In genomic region chr3:112364291-112364690, GRCh38 we compare ENCODE assay signal across 13 cellular contexts. TPM values are rescaled to one million over a fixed set of nuclear protein-coding genes. Genes with fewer than 3 reads are reported as not detected.
DNase-seq lines count a peak whose midpoint lies in the region; ATAC-seq and TF ChIP-seq lines count a peak whose summit lies in the region.
"Had no signal": no experiment of that assay in that cellular context is flagged by ENCODE, and none has a peak within 500 bp of the region (broad histone marks: within the 10 kb centered on the region; RNA-seq: fewer than 3 reads in every experiment).

No MANE protein-coding gene starts in this region.

- H3K9me3 Mint-ChIP-seq in natural killer cell treated with Interleukin-12 subunit alpha and Interleukin-12 subunit beta and Interleukin-15 and Interleukin-18, amount 100 ng/mL, for 72 hours: no peaks in the 10 kb centered on the region
- H3K9me3 Mint-ChIP-seq in natural killer cell: no peaks in the 10 kb centered on the region
- no peaks in the 10 kb centered on the region for H3K9me3 Mint-ChIP-seq in activated CD8-positive, alpha-beta T cell treated with anti-CD3 and anti-CD28 coated beads for 36 hours

- no peak overlapping the region for H3K4me3 ChIP-seq in effector memory CD4-positive, alpha-beta T cell (ENCODE audit: insufficient read depth, low read depth, low read length, poor library complexity, severe bottlenecking)
- H3K4me3 ChIP-seq: ovary, SK-N-MC had no signal

- peak overlapping the region in 1 of 2 donors; percentile 41 for H3K27ac Mint-ChIP-seq in natural killer cell treated with Interleukin-12 subunit alpha and Interleukin-12 subunit beta and Interleukin-15 and Interleukin-18, amount 100 ng/mL, for 72 hours
- H3K27ac Mint-ChIP-seq in natural killer cell: no peak overlapping the region
- peak overlapping the region; percentile 48 for H3K27ac Mint-ChIP-seq in activated CD8-positive, alpha-beta T cell treated with anti-CD3 and anti-CD28 coated beads for 36 hours

- CTCF ChIA-PET in activated CD8-positive, alpha-beta T cell treated with anti-CD3 and anti-CD28 coated beads for 36 hours (lab: Charles Lee): interaction anchor here (0.6 to 1.3 kb wide), 6 partner anchors 13 to 150 kb away, joined by 3 to 4 read pairs (median 3); partner anchors contain the start of gene CD200

- H3K36me3 Mint-ChIP-seq in natural killer cell treated with Interleukin-12 subunit alpha and Interleukin-12 subunit beta and Interleukin-15 and Interleukin-18, amount 100 ng/mL, for 72 hours: no peaks in the 10 kb centered on the region
- no peaks in the 10 kb centered on the region for H3K36me3 Mint-ChIP-seq in natural killer cell
- H3K36me3 Mint-ChIP-seq in activated CD8-positive, alpha-beta T cell treated with anti-CD3 and anti-CD28 coated beads for 36 hours (ENCODE audit: low read depth): peaks cover 35% of the 10 kb centered on the region

- DNase-seq in natural killer cell treated with Interleukin-12 subunit alpha and Interleukin-12 subunit beta and Interleukin-15 and Interleukin-18, amount 100 ng/mL, for 72 hours (ENCODE audit: low spot score): no peak
- no peak for DNase-seq in natural killer cell
- no peak for DNase-seq in activated CD8-positive, alpha-beta T cell treated with anti-CD3 and anti-CD28 coated beads for 36 hours
- DNase-seq in NCI-H1092 treated with DMSO at 0.1 percent for 48 hours (lab: John Stamatoyannopoulos, UW): no peak
- no peak for DNase-seq in NCI-H2171 (lab: John Stamatoyannopoulos, UW)
- no peak for DNase-seq in effector memory CD4-positive, alpha-beta T cell
- DNase-seq: effector CD8-positive, alpha-beta T cell; NCI-H2081; ovary had no signal

- peaks cover 0 to 6% of the 10 kb centered on the region in 2 donors for H3K27me3 Mint-ChIP-seq in natural killer cell treated with Interleukin-12 subunit alpha and Interleukin-12 subunit beta and Interleukin-15 and Interleukin-18, amount 100 ng/mL, for 72 hours
- no peaks in the 10 kb centered on the region for H3K27me3 Mint-ChIP-seq in natural killer cell (ENCODE audit: low read depth in 2 of 2)
- no peaks in the 10 kb centered on the region for H3K27me3 Mint-ChIP-seq in activated CD8-positive, alpha-beta T cell treated with anti-CD3 and anti-CD28 coated beads for 36 hours

- TF ChIP-seq CTCF in natural killer cell (IDR thresholded peaks at IDR 0.05): no peak
- TF ChIP-seq CTCF in activated CD8-positive, alpha-beta T cell treated with anti-CD3 and anti-CD28 coated beads for 36 hours (IDR thresholded peaks at IDR 0.05): no peak

- peak in 1 of 2 donors; percentile 56 for ATAC-seq in natural killer cell treated with Interleukin-12 subunit alpha and Interleukin-12 subunit beta and Interleukin-15 and Interleukin-18, amount 100 ng/mL, for 72 hours
- no peak for ATAC-seq in natural killer cell
- peak; percentile 52 for ATAC-seq in HG02763 (IDR thresholded peaks at IDR 0.05; ENCODE audit: unreplicated experiment)
- no peak for ATAC-seq in activated CD8-positive, alpha-beta T cell treated with anti-CD3 and anti-CD28 coated beads for 36 hours
- no peak for ATAC-seq in HG03469 (IDR thresholded peaks at IDR 0.05; ENCODE audit: unreplicated experiment)

- no peaks in the 10 kb centered on the region for H3K9me3 ChIP-seq in effector memory CD4-positive, alpha-beta T cell (ENCODE audit: control insufficient read depth, low read length)
- H3K9me3 ChIP-seq: ovary had no signal

- intact Hi-C loops in natural killer cell (cut with micrococcal nuclease): no loop called here
- intact Hi-C loops in activated CD8-positive, alpha-beta T cell treated with anti-CD3 and anti-CD28 coated beads for 36 hours (cut with micrococcal nuclease): no loop called here

- H3K4me1 ChIP-seq in effector memory CD4-positive, alpha-beta T cell (ENCODE audit: control insufficient read depth, insufficient read depth, low read length, poor library complexity, severe bottlenecking): peaks cover 3% of the 10 kb centered on the region

- H3K36me3 ChIP-seq in effector memory CD4-positive, alpha-beta T cell (ENCODE audit: control insufficient read depth, insufficient read depth, low read length): no peaks in the 10 kb centered on the region
- H3K36me3 ChIP-seq: ovary had no signal

- no peak overlapping the region for H3K27ac ChIP-seq in effector memory CD4-positive, alpha-beta T cell (ENCODE audit: insufficient read depth, low read length, poor library complexity, severe bottlenecking)
- H3K27ac ChIP-seq: C4-2B, SK-N-MC had no signal

- H3K4me3 Mint-ChIP-seq in natural killer cell treated with Interleukin-12 subunit alpha and Interleukin-12 subunit beta and Interleukin-15 and Interleukin-18, amount 100 ng/mL, for 72 hours: peak overlapping the region; percentile 13
- no peak overlapping the region for H3K4me3 Mint-ChIP-seq in natural killer cell
- H3K4me3 Mint-ChIP-seq in activated CD8-positive, alpha-beta T cell treated with anti-CD3 and anti-CD28 coated beads for 36 hours: no peak overlapping the region

- POLR2A ChIA-PET in activated CD8-positive, alpha-beta T cell treated with anti-CD3 and anti-CD28 coated beads for 36 hours (lab: Charles Lee): interaction anchor here (1.2 kb wide), 1 partner anchor 24 kb away, joined by 3 read pairs; no protein-coding TSS in a partner anchor

- no peaks in the 10 kb centered on the region for H3K4me1 Mint-ChIP-seq in natural killer cell treated with Interleukin-12 subunit alpha and Interleukin-12 subunit beta and Interleukin-15 and Interleukin-18, amount 100 ng/mL, for 72 hours (ENCODE audit: low read depth in 2 of 2)
- no peaks in the 10 kb centered on the region for H3K4me1 Mint-ChIP-seq in natural killer cell
- peaks cover 30% of the 10 kb centered on the region for H3K4me1 Mint-ChIP-seq in activated CD8-positive, alpha-beta T cell treated with anti-CD3 and anti-CD28 coated beads for 36 hours (ENCODE audit: low read depth)

- no peaks in the 10 kb centered on the region for H3K27me3 ChIP-seq in effector memory CD4-positive, alpha-beta T cell (replicated peaks; ENCODE audit: control insufficient read depth, insufficient read depth, low read length, poor library complexity, severe bottlenecking)
- H3K27me3 ChIP-seq: ovary had no signal

RNA-seq across cellular contexts. Expression of gene CD200, which starts 31.3 kb away (rescaled TPM):
- total RNA-seq in natural killer cell treated with Interleukin-12 subunit alpha and Interleukin-12 subunit beta and Interleukin-15 and Interleukin-18, amount 100 ng/mL, for 72 hours: under 1 TPM; 0.17 to 0.36 TPM
- under 1 TPM in 1 of 3 donors, not detected in 2; 0.35 TPM for total RNA-seq in natural killer cell
- total RNA-seq in activated CD8-positive, alpha-beta T cell treated with anti-CD3 and anti-CD28 coated beads for 36 hours: 10 to 100 TPM; 15.7 to 16.7 TPM

Comparison
In these comparisons a context has a peak if more than half of its experiments do, and no peak if none do; other contexts are left out.
1. RNA of gene CD200, which starts 31.3 kb away (total RNA-seq): 15.7 to 16.7 TPM in activated CD8-positive, alpha-beta T cell treated with anti-CD3 and anti-CD28 coated beads for 36 hours; 0.17 to 0.36 TPM in natural killer cell treated with Interleukin-12 subunit alpha and Interleukin-12 subunit beta and Interleukin-15 and Interleukin-18, amount 100 ng/mL, for 72 hours and 0.35 TPM in natural killer cell; every median in the first group is over 10 times any median in the second.